1 cellular context compared by ENCODE assay signal in the genomic region with DNA sequence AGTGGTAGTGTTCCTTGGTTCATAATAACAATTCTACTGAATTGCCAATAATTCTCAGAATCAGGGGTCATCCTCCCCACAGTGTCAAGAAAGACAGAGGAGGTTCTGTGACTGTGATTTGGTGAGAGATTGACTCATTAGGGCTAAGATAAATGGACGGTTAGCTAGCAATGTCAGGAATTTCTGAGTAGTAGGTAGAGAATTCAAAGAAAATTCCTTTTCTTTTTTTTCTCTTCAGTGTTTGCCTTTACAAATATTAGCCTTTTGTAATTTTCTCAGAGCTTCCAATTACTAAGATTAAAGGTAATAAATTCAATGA.
TF ChIP-seq lines count a peak whose summit lies in the region.

No MANE protein-coding gene starts in this region.

TF ChIP-seq in H1, 55 proteins besides CTCF, POLR2A, EP300 and RAD21:
- TF ChIP-seq CBX5 (IDR thresholded peaks at IDR 0.05; ENCODE audit: low read depth, low read length) (no peak), GTF2F1 (IDR thresholded peaks at IDR 0.05; ENCODE audit: borderline replicate concordance, low read depth, low read length) (no peak), TEAD4 (IDR thresholded peaks at IDR 0.05; ENCODE audit: low read depth, low read length) (0 out of 2 replicates have a peak, but pooled peaks have one; percentile 38)
